16 cellular contexts compared by ENCODE assay signal in the genomic region with DNA sequence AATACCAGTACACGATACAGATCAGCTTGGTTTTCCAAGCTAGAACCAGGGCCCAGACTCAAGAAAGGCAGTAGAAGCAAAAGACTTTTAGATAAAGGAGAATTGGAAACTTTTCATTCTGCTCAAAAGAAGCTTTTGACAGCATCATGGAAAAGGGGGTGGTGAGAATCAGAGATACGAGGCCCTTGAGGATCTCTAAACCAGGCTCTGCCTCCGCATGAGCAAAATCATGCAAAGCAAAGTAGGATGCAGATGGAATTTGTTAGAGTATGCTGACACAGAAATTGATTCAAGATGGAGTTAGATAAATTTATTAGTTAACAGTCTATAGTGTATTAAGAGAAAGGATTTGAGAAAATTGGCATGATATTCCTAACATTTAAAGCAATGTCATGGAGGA.
"Had no signal": no experiment of that assay in that cellular context is flagged by ENCODE, and none has a peak within 500 bp of the region (broad histone marks: within the 10 kb centered on the region; RNA-seq: fewer than 3 reads in every experiment).

No MANE protein-coding gene starts in this region.

- H3K4me3 ChIP-seq: gastroesophageal sphincter, smooth muscle cell, suprapubic skin, thyroid gland had no signal

- H3K27me3 ChIP-seq: gastroesophageal sphincter, suprapubic skin, thyroid gland had no signal

- H3K27me3 Mint-ChIP-seq: dendritic cell treated with granulocyte-macrophage colony-stimulating factor and Interleukin-4, amounts not matched to agents 40 ng/mL and 50 ng/mL, for 4 days; naive thymus-derived CD8-positive, alpha-beta T cell; type B pancreatic cell had no signal

- H3K4me3 Mint-ChIP-seq: dendritic cell treated with granulocyte-macrophage colony-stimulating factor and Interleukin-4, amounts not matched to agents 40 ng/mL and 50 ng/mL, for 4 days; naive thymus-derived CD8-positive, alpha-beta T cell; neural crest cell; type B pancreatic cell had no signal

- DNase-seq: cerebellar nuclear complex; erythroblast; glutamatergic neuron; left colon; naive thymus-derived CD8-positive, alpha-beta T cell; posterior cingulate gyrus; right cardiac atrium; stimulated activated CD4-positive, alpha-beta T cell treated with anti-CD3 and anti-CD28 coated beads, Interleukin-2, amount 100 ng/mL, for 48 hours; stimulated activated naive CD8-positive, alpha-beta T cell treated with anti-CD3 and anti-CD28 coated beads, Interleukin-15, Interleukin-2, amounts not matched to agents 100 U/mL and 50 U/mL, for 24 hours; thyroid gland had no signal

- ATAC-seq: gastroesophageal sphincter; left colon; naive thymus-derived CD8-positive, alpha-beta T cell; right cardiac atrium; stimulated activated naive CD8-positive, alpha-beta T cell treated with anti-CD3 and anti-CD28 coated beads, Interleukin-15, Interleukin-2, amounts not matched to agents 100 U/mL and 50 U/mL, for 24 hours had no signal

- H3K36me3 Mint-ChIP-seq: type B pancreatic cell had no signal

- H3K9me3 Mint-ChIP-seq: dendritic cell treated with granulocyte-macrophage colony-stimulating factor and Interleukin-4, amounts not matched to agents 40 ng/mL and 50 ng/mL, for 4 days; naive thymus-derived CD8-positive, alpha-beta T cell; type B pancreatic cell had no signal

- H3K4me2 ChIP-seq: smooth muscle cell had no signal

- H3K27ac ChIP-seq: gastroesophageal sphincter, suprapubic skin had no signal

- H3K4me1 Mint-ChIP-seq: neural crest cell had no signal

- H3K36me3 ChIP-seq: suprapubic skin, thyroid gland had no signal

- H3K9me3 ChIP-seq: gastroesophageal sphincter, suprapubic skin, thyroid gland had no signal

- H3K27ac Mint-ChIP-seq: dendritic cell treated with granulocyte-macrophage colony-stimulating factor and Interleukin-4, amounts not matched to agents 40 ng/mL and 50 ng/mL, for 4 days; naive thymus-derived CD8-positive, alpha-beta T cell; type B pancreatic cell had no signal

- H3K4me1 ChIP-seq: gastroesophageal sphincter had no signal
